Comparison of ENCODE assay signal across 8 cellular contexts in the genomic region with DNA sequence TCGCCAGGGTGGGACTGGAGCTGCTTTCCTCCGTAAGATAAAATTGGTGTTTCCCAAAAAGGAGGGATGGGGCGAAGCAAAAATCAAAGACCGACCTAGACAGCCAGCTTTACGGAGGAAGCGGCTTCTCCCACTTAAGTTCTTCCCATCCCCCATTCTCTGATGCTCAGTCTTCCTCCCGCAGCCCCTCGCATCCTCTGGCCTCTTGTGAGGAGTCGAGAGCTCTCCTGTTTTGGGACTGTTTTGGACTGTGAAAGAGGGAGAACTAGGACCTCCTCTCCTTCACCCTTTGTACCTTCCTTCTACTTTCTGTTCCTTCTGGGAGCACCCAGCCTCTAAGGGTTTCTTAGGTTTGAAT. TPM values are rescaled to one million over a fixed set of nuclear protein-coding genes. Genes with fewer than 3 reads are reported as not detected.
DNase-seq lines count a peak whose midpoint lies in the region; ATAC-seq and TF ChIP-seq lines count a peak whose summit lies in the region.

No MANE protein-coding gene starts in this region.

- no peak overlapping the region for H3K27ac Mint-ChIP-seq in activated naive CD4-positive, alpha-beta T cell treated with anti-CD3 and anti-CD28 coated beads, Interleukin-2, amount 10 ng/mL, durations not matched to agents 7 days and 5 days
- peak overlapping the region; percentile 71 for H3K27ac Mint-ChIP-seq in activated B cell treated with CpG ODN at 0.5 μM for 24 hours

- peak overlapping the region; percentile 79 for H3K4me3 ChIP-seq in iPS DF 6.9 (ENCODE audit: low read length)
- H3K4me3 ChIP-seq in spleen, result peak overlapping the region; percentile 90 to 99 (median 96)

- POLR2A ChIA-PET in activated B cell treated with CpG ODN at 0.5 μM for 24 hours (lab: Charles Lee), result interaction anchor here (1.7 to 2.0 kb wide), 2 partner anchors 223 to 318 kb away, joined by 3 to 7 read pairs; a partner anchor contains a TSS

- H3K9me3 Mint-ChIP-seq in activated naive CD4-positive, alpha-beta T cell treated with anti-CD3 and anti-CD28 coated beads, Interleukin-2, amount 10 ng/mL, durations not matched to agents 7 days and 5 days, result no peaks in the 10 kb centered on the region
- H3K9me3 Mint-ChIP-seq in activated B cell treated with CpG ODN at 0.5 μM for 24 hours, result no peaks in the 10 kb centered on the region

- intact Hi-C loops in activated B cell treated with CpG ODN at 0.5 μM for 24 hours (cut with micrococcal nuclease), result loop anchor here (1.0 to 10.0 kb wide), 3 partner anchors 70 to 1508 kb away; a partner anchor contains a TSS
- intact Hi-C loops in spleen (cut with DNase I; ENCODE audit: low total_unique reads), result loop anchor here (10.0 kb wide), 1 partner anchor 218 kb away; a partner anchor contains a TSS

- H3K27me3 Mint-ChIP-seq in activated naive CD4-positive, alpha-beta T cell treated with anti-CD3 and anti-CD28 coated beads, Interleukin-2, amount 10 ng/mL, durations not matched to agents 7 days and 5 days, result peaks cover 41% of the 10 kb centered on the region
- no peaks in the 10 kb centered on the region for H3K27me3 Mint-ChIP-seq in activated B cell treated with CpG ODN at 0.5 μM for 24 hours

- no peak for TF ChIP-seq POLR2A in spleen (IDR thresholded peaks at IDR 0.05)

- WGBS in iPS DF 6.9 (ENCODE audit: insufficient coverage, insufficient read length), result no CpG with 5 or more reads among the region's 9 CpGs
- WGBS in spleen, 5 donors, result 0 to 1% (median 1%) methylated on average over 9 of the region's 9 CpGs

- no peaks in the 10 kb centered on the region for H3K36me3 Mint-ChIP-seq in activated naive CD4-positive, alpha-beta T cell treated with anti-CD3 and anti-CD28 coated beads, Interleukin-2, amount 10 ng/mL, durations not matched to agents 7 days and 5 days
- H3K36me3 Mint-ChIP-seq in activated B cell treated with CpG ODN at 0.5 μM for 24 hours (ENCODE audit: low read depth), result peaks cover 3% of the 10 kb centered on the region

- H3K9me3 ChIP-seq in iPS DF 6.9 (ENCODE audit: control insufficient read depth, insufficient read depth, low read length), result no peaks in the 10 kb centered on the region
- no peaks in the 10 kb centered on the region for H3K9me3 ChIP-seq in spleen

- H3K4me1 ChIP-seq in iPS DF 6.9 (ENCODE audit: control insufficient read depth, insufficient read depth, low read length), result no peaks in the 10 kb centered on the region; the same call in 1 of the 2 replicates
- peaks cover 19 to 82% (median 57%) of the 10 kb centered on the region in 6 donors for H3K4me1 ChIP-seq in spleen

- CTCF ChIA-PET in activated naive CD4-positive, alpha-beta T cell treated with anti-CD3 and anti-CD28 coated beads, Interleukin-2, amount 10 ng/mL, durations not matched to agents 7 days and 5 days (lab: Charles Lee), result interaction anchor here (0.8 to 1.8 kb wide), 2 partner anchors 70 to 310 kb away, joined by 4 to 10 read pairs; a partner anchor contains a TSS
- CTCF ChIA-PET in activated B cell treated with CpG ODN at 0.5 μM for 24 hours (lab: Charles Lee), result interaction anchor here (1.7 kb wide), 1 partner anchor 69 kb away, joined by 4 read pairs; no protein-coding TSS in a partner anchor

- H3K27me3 ChIP-seq in iPS DF 6.9 (ENCODE audit: control insufficient read depth, insufficient read depth, low read length) (no peaks in the 10 kb centered on the region), spleen (replicated peaks in 1 of 7) (peaks cover 0 to 4% (median 0%) of the 10 kb centered on the region in 7 donors)

- TF ChIP-seq CTCF in activated B cell treated with CpG ODN at 0.5 μM for 24 hours (IDR thresholded peaks at IDR 0.05) (no peak), spleen (IDR thresholded peaks at IDR 0.05 in 8 of 11, conservative IDR thresholded peaks at IDR 0.05 in 3 of 11) (no peak)

- ATAC-seq in activated B cell treated with CpG ODN at 0.5 μM for 24 hours (ENCODE audit: low read depth) (no peak), HG02571 (IDR thresholded peaks at IDR 0.05; ENCODE audit: unreplicated experiment) (no peak), GM18861 (IDR thresholded peaks at IDR 0.05; ENCODE audit: unreplicated experiment) (no peak)

- H3K4me1 Mint-ChIP-seq in activated naive CD4-positive, alpha-beta T cell treated with anti-CD3 and anti-CD28 coated beads, Interleukin-2, amount 10 ng/mL, durations not matched to agents 7 days and 5 days, result peaks cover 17% of the 10 kb centered on the region
- H3K4me1 Mint-ChIP-seq in activated B cell treated with CpG ODN at 0.5 μM for 24 hours, result peaks cover 53% of the 10 kb centered on the region

- peak overlapping the region; percentile 88 for H3K4me3 Mint-ChIP-seq in activated naive CD4-positive, alpha-beta T cell treated with anti-CD3 and anti-CD28 coated beads, Interleukin-2, amount 10 ng/mL, durations not matched to agents 7 days and 5 days
- peak overlapping the region; percentile 95 for H3K4me3 Mint-ChIP-seq in activated B cell treated with CpG ODN at 0.5 μM for 24 hours

- no peak for DNase-seq in activated naive CD4-positive, alpha-beta T cell treated with anti-CD3 and anti-CD28 coated beads, Interleukin-2, amount 10 ng/mL, durations not matched to agents 7 days and 5 days
- no peak for DNase-seq in activated naive CD4-positive, alpha-beta T cell treated with Interleukin-2 at 50 U/mL for 16 hours
- DNase-seq in activated B cell treated with CpG ODN at 0.5 μM for 24 hours, result no peak
- DNase-seq in iPS DF 6.9 (ENCODE audit: low read depth, low spot score), result no peak
- no peak for DNase-seq in spleen
- DNase-seq in foreskin melanocyte, result no peak

- H3K36me3 ChIP-seq in iPS DF 6.9 (ENCODE audit: control insufficient read depth, insufficient read depth, low read length) (no peaks in the 10 kb centered on the region), spleen (no peaks in the 10 kb centered on the region)

- H3K27ac ChIP-seq in iPS DF 6.9 (ENCODE audit: low read length) (no peak overlapping the region), spleen (peak overlapping the region; percentile 61 to 92 (median 87))

RNA-seq across cellular contexts. Expression of a gene that starts 0.6 kb away (rescaled TPM):
- total RNA-seq in activated B cell treated with CpG ODN at 0.5 μM for 24 hours (11.7 and 14.1 TPM in 2 replicates), spleen (10 to 100 TPM; 15.3 to 48.1 (median 27.5) TPM)
- 1 to 10 TPM; 1.9 to 4.6 (median 2.5) TPM for polyA plus RNA-seq in spleen
